ENCODE assay signal across 16 cellular contexts in the genomic region with DNA sequence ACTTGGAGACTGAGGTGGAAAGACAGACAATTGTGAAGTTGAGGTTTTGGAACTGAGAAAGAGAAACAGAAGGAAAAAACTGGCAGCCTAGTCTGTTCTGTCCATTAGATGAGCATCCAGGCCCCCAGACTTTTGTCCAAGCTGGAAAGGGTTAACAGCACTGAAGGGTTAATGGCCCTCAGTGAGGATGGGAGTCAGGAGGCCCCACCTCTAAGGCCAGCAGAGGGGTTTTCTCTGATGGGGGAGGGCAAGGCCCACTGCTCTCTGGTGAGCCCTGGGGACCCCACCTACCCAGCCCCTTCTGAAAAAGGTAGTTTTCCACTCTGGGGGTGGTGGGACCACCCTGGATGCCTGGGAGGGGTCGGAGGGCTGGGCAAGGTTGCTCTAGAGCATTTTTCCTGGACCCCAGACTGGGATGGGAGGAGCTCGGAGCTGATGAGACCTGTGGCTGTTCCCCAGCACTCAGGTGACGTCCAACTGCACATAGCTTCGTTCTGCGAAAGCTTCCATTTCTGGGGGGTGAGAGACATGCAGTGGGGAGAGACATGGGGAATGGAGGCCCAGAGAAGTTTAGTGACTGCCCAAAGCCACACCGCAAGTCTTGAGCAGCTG. TPM values are rescaled to one million over a fixed set of nuclear protein-coding genes. Genes with fewer than 3 reads are reported as not detected.
DNase-seq lines count a peak whose midpoint lies in the region; ATAC-seq, FAIRE-seq and TF ChIP-seq lines count a peak whose summit lies in the region.
"Had no signal": no experiment of that assay in that cellular context is flagged by ENCODE, and none has a peak within 500 bp of the region (broad histone marks: within the 10 kb centered on the region; RNA-seq: fewer than 3 reads in every experiment).

No MANE protein-coding gene starts in this region.

- H3K27me3 ChIP-seq in HepG2 (ENCODE audit: control insufficient read depth in 1 of 2, insufficient read depth in 2 of 2, low read length in 2 of 2) (peaks cover 0 to 4% of the 10 kb centered on the region in 2 experiments; a peak in 1 of 5 replicates), right lobe of liver (no peaks in the 10 kb centered on the region), mesendoderm (ENCODE audit: insufficient read depth, low read length, poor library complexity) (no peaks in the 10 kb centered on the region)

- POLR2A ChIA-PET in HepG2 (lab: Yijun Ruan, JAX), result no interaction called here

- H3K79me1 ChIP-seq in mesendoderm (ENCODE audit: low read length), result no peaks in the 10 kb centered on the region

- BruUV-seq in HepG2 (replicated peaks; lab: Mats Ljungman, UMichigan), result no TSS peak

- no peak for FAIRE-seq in HepG2 (lab: Jason Lieb, UNC)

- TF ChIP-seq RAD21 in HepG2 (CRISPR knock-in tag; IDR thresholded peaks at IDR 0.05) (no peak), Ishikawa (IDR thresholded peaks at IDR 0.05; ENCODE audit: low read depth) (no peak)

- H4K20me1 ChIP-seq in HepG2 (ENCODE audit: insufficient read depth, low read length), result no peaks in the 10 kb centered on the region

- no peak overlapping the region for H3K9ac ChIP-seq in HepG2 (ENCODE audit: insufficient read depth, low read depth, low read length)
- H3K9ac ChIP-seq in mesendoderm (ENCODE audit: low read length), result no peak overlapping the region
- H3K9ac ChIP-seq: BLaER1, GM23248 had no signal

- H2BK120ac ChIP-seq in mesendoderm (ENCODE audit: low read depth, low read length), result no peak overlapping the region

- H3K18ac ChIP-seq in mesendoderm (ENCODE audit: low read length), result peak overlapping the region; percentile 47

- H3K27ac ChIP-seq in HepG2 (ENCODE audit: extremely low read length, insufficient read depth, low read length) (no peak overlapping the region), right lobe of liver (no peak overlapping the region), mesendoderm (ENCODE audit: low read depth, low read length) (no peak overlapping the region)
- H3K27ac ChIP-seq: BLaER1, GM23248 had no signal

- DNase-seq in HepG2 (ENCODE audit: low spot score), result no peak
- DNase-seq in right lobe of liver, result no peak
- no peak for DNase-seq in mesendoderm
- no peak for DNase-seq in NCI-H1092 treated with DMSO at 0.1 percent for 48 hours (lab: John Stamatoyannopoulos, UW)
- DNase-seq in activated CD8-positive, alpha-beta memory T cell treated with anti-CD3 and anti-CD28 coated beads, Interleukin-2, amount 50 U/mL, for 48 hours, result no peak
- DNase-seq: 8988T; AML-193; CD4-positive, CD25-positive, alpha-beta regulatory T cell; DMS53; GF-D8; GM23248 had no signal

- 34% methylated on average over 5 of the region's 6 CpGs for WGBS in HepG2 (ENCODE audit: low lambda C conversion rate)
- 31% methylated on average over 2 of the region's 6 CpGs for WGBS in right lobe of liver (ENCODE audit: insufficient coverage, low coverage, low lambda C conversion rate, missing lambda C conversion rate)
- WGBS in mesendoderm (ENCODE audit: extremely low coverage, insufficient coverage, low lambda C conversion rate), result no CpG with 5 or more reads among the region's 6 CpGs

- H4K8ac ChIP-seq in mesendoderm (ENCODE audit: low read depth, low read length), result no peak overlapping the region

- no peak overlapping the region for H3K4ac ChIP-seq in mesendoderm (ENCODE audit: low read depth, low read length)

- H2BK15ac ChIP-seq in mesendoderm (replicated peaks; ENCODE audit: low read depth), result no peak overlapping the region

- TF ChIP-seq EP300 in HepG2 (IDR thresholded peaks at IDR 0.05; ENCODE audit: low read depth in 2 of 2, low read length in 2 of 2) (no peak), HepG2 (CRISPR knock-in tag; IDR thresholded peaks at IDR 0.05; ENCODE audit: borderline replicate concordance) (no peak), Ishikawa (IDR thresholded peaks at IDR 0.05; ENCODE audit: borderline replicate concordance) (no peak)

- ATAC-seq in HepG2 (no peak; the same call in 2 of the 3 replicates), right lobe of liver (no peak), GM18870 (IDR thresholded peaks at IDR 0.05; ENCODE audit: unreplicated experiment) (no peak)

- H2AK5ac ChIP-seq in mesendoderm (ENCODE audit: low read length), result no peak overlapping the region

- intact Hi-C loops in HepG2 (cut with micrococcal nuclease; ENCODE audit: unreplicated experiment), result no loop called here
- intact Hi-C loops in right lobe of liver (cut with DNase I), result no loop called here

- CTCF ChIA-PET in HepG2 (lab: Yijun Ruan, JAX; ENCODE audit: low intra/inter-chr PET ratio, low total read pairs), result no interaction called here

- no peaks in the 10 kb centered on the region for H3K36me3 ChIP-seq in HepG2 (replicated peaks in 1 of 2; ENCODE audit: control insufficient read depth in 1 of 2, insufficient read depth in 2 of 2, low read length in 2 of 2)
- no peaks in the 10 kb centered on the region for H3K36me3 ChIP-seq in right lobe of liver
- H3K36me3 ChIP-seq in mesendoderm (ENCODE audit: control insufficient read depth, insufficient read depth, low read length), result no peaks in the 10 kb centered on the region
- H3K36me3 ChIP-seq: BLaER1, HAP-1 had no signal

- no peak for TF ChIP-seq CTCF in HepG2 (CRISPR knock-in tag; IDR thresholded peaks at IDR 0.05)
- TF ChIP-seq CTCF in right lobe of liver (IDR thresholded peaks at IDR 0.05), result no peak

- H3K9me3 ChIP-seq in HepG2 (ENCODE audit: low read length) (no peaks in the 10 kb centered on the region), right lobe of liver (no peaks in the 10 kb centered on the region)
- H3K9me3 ChIP-seq: BLaER1, HAP-1 had no signal

- H3K56ac ChIP-seq in mesendoderm (ENCODE audit: low read length), result peak overlapping the region; percentile 46

- no peak overlapping the region for H3K4me2 ChIP-seq in HepG2 (ENCODE audit: low read depth, low read length)
- H3K4me2 ChIP-seq in mesendoderm (ENCODE audit: low read length), result no peak overlapping the region
- H3K4me2 ChIP-seq: BLaER1 had no signal

- H3K79me2 ChIP-seq in HepG2 (ENCODE audit: insufficient read depth, low read length), result no peaks in the 10 kb centered on the region
- H3K79me2 ChIP-seq in mesendoderm (ENCODE audit: control insufficient read depth, insufficient read depth, low read length), result no peaks in the 10 kb centered on the region

- H2BK5ac ChIP-seq in mesendoderm (ENCODE audit: low read length), result no peak overlapping the region

- no peak overlapping the region for H3K23ac ChIP-seq in mesendoderm (ENCODE audit: low read length)

- H2AFZ ChIP-seq in HepG2 (ENCODE audit: low read length), result no peak overlapping the region
- H2AFZ ChIP-seq: GM23248 had no signal

- no peak for TF ChIP-seq POLR2A in HepG2 (IDR thresholded peaks at IDR 0.05; ENCODE audit: insufficient read depth in 1 of 2, low read depth in 2 of 2, low read length in 2 of 2)
- TF ChIP-seq POLR2A in right lobe of liver (IDR thresholded peaks at IDR 0.05), result no peak

- no peaks in the 10 kb centered on the region for H3K4me1 ChIP-seq in HepG2 (ENCODE audit: insufficient read depth, low read length)
- no peaks in the 10 kb centered on the region for H3K4me1 ChIP-seq in right lobe of liver
- H3K4me1 ChIP-seq in mesendoderm (ENCODE audit: control insufficient read depth, low read depth, low read length), result no peaks in the 10 kb centered on the region
- H3K4me1 ChIP-seq: HAP-1 had no signal

- in situ Hi-C loops in HepG2 (cut with HindIII; ENCODE audit: extremely low pct_ligation_motif_present, low pct_unique_long_range_greater_than_20kb), result no loop called here

- no peak overlapping the region for H3K4me3 ChIP-seq in HepG2 (replicated peaks in 1 of 3; ENCODE audit: insufficient read depth in 1 of 3, low read depth in 2 of 3, low read length in 3 of 3)
- H3K4me3 ChIP-seq in right lobe of liver, result no peak overlapping the region
- no peak overlapping the region for H3K4me3 ChIP-seq in mesendoderm (ENCODE audit: low read length)
- H3K4me3 ChIP-seq: BLaER1, GM23248, HAP-1 had no signal

- no peak overlapping the region for H4K5ac ChIP-seq in mesendoderm (ENCODE audit: low read length)

TF ChIP-seq in HepG2, 621 proteins besides CTCF, POLR2A, EP300 and RAD21 (continues in another document):
- TF ChIP-seq ZNF776 (CRISPR knock-in tag; IDR thresholded peaks at IDR 0.05), result no peak

TF ChIP-seq in Ishikawa, 13 proteins besides CTCF, POLR2A, EP300 and RAD21:
- 0 out of 2 replicates have a peak, but pooled peaks have one; percentile 25 for TF ChIP-seq ZBTB7A (IDR thresholded peaks at IDR 0.05; ENCODE audit: low read depth)
- TF ChIP-seq, protein P1, sequence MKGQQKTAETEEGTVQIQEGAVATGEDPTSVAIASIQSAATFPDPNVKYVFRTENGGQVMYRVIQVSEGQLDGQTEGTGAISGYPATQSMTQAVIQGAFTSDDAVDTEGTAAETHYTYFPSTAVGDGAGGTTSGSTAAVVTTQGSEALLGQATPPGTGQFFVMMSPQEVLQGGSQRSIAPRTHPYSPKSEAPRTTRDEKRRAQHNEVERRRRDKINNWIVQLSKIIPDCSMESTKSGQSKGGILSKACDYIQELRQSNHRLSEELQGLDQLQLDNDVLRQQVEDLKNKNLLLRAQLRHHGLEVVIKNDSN (IDR thresholded peaks at IDR 0.05), result no peak

RNA-seq across cellular contexts. Expression of gene CMKLR1, which starts 7.0 kb away (rescaled TPM):
- total RNA-seq in HepG2 (2016; rRNA removed; fragmentation: Illumina TruSeq; extraction: Trizol), result not detected in 2 replicates
- not detected in 2 replicates for total RNA-seq in HepG2 (2016; cell fraction: cytosol; rRNA removed; fragmentation: Illumina TruSeq; extraction: Trizol; ENCODE audit: low read depth)
- total RNA-seq in HepG2 (2016; cell fraction: insoluble cytoplasmic fraction; rRNA removed; fragmentation: Illumina TruSeq; extraction: Trizol), result not detected in 2 replicates
- not detected in 2 replicates for total RNA-seq in HepG2 (2016; cell fraction: membrane; rRNA removed; fragmentation: Illumina TruSeq; extraction: Trizol)
- total RNA-seq in HepG2 (2016; cell fraction: nucleus; rRNA removed; fragmentation: Illumina TruSeq; extraction: Trizol), result not detected in 2 replicates
- not detected in 2 replicates for polyA plus RNA-seq in HepG2 (2011; rRNA removed)
- 0.03 TPM in 1 of 2 replicates, not detected in the other for polyA plus RNA-seq in HepG2 (2011; cell fraction: cytosol; rRNA removed)
- not detected in 2 replicates for polyA plus RNA-seq in HepG2 (2011; cell fraction: nucleus; rRNA removed)
- not detected in 2 replicates for polyA plus RNA-seq in HepG2 (2012)
- polyA plus RNA-seq in HepG2 (2016; cell fraction: cytosol; fragmentation: Illumina TruSeq; extraction: Trizol; ENCODE audit: low read depth), result not detected in 2 replicates
- not detected in 2 replicates for polyA plus RNA-seq in HepG2 (2016; cell fraction: insoluble cytoplasmic fraction; fragmentation: Illumina TruSeq; extraction: Trizol; ENCODE audit: low read depth)
- polyA plus RNA-seq in HepG2 (2016; cell fraction: membrane; fragmentation: Illumina TruSeq; extraction: Trizol; ENCODE audit: low read depth), result not detected in 2 replicates
- polyA plus RNA-seq in HepG2 (2016; cell fraction: nucleus; fragmentation: Illumina TruSeq; extraction: Trizol; ENCODE audit: insufficient read depth, low read depth), result not detected in 2 replicates
- polyA minus RNA-seq in HepG2 (2011; rRNA and poly(A)+ RNA removed; ENCODE audit: low replicate concordance), result not detected in 2 replicates
- polyA minus RNA-seq in HepG2 (2011; cell fraction: cytosol; rRNA and poly(A)+ RNA removed), result not detected in 2 replicates
- not detected in 2 replicates for polyA minus RNA-seq in HepG2 (2011; cell fraction: nucleus; rRNA and poly(A)+ RNA removed)
- total RNA-seq in right lobe of liver, result 1 to 10 TPM; 1.5 to 8.2 (median 4.2) TPM
- 1.6 TPM for polyA plus RNA-seq in mesendoderm (2013, experiment 1 of 2)
- 1.6 TPM for polyA plus RNA-seq in mesendoderm (2013, experiment 2 of 2)
- total RNA-seq: HT-29 had no signal
